Comparison of ENCODE assay signal across 10 cellular contexts in the genomic region with DNA sequence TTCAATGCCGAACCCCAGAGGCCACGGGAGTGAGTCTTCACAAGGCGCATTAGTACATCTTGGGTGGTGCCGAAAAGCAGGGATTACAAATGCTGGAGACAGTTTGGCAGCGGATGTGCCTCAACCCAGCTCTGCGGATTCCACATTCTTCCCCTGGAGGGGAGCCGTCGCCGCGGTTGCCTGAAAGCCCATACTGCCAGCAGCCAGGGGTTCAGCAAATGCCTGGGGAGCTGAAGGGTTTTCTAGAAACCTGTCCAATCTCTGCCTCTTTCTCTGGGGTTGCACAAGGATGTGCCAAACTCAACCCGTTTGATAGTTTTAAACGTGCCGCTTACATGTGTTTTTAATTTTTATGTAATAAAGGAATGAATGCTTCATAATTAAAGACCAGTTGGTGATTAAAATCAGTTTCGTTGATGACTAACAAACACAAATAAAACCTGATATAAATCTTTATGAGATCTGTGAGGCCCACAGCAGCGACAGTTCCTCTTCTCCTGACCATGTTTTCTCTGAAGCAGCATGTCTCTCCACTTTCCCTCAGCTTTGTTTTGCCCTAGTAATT.
DNase-seq lines count a peak whose midpoint lies in the region; ATAC-seq, FAIRE-seq and TF ChIP-seq lines count a peak whose summit lies in the region.
"Had no signal": no experiment of that assay in that cellular context is flagged by ENCODE, and none has a peak within 500 bp of the region (broad histone marks: within the 10 kb centered on the region; RNA-seq: fewer than 3 reads in every experiment).

No MANE protein-coding gene starts in this region.

- H2BK120ac ChIP-seq in mesenchymal stem cell (ENCODE audit: low read depth, low read length): no peak overlapping the region

- H2AK5ac ChIP-seq in mesenchymal stem cell (ENCODE audit: low read length, severe bottlenecking): no peak overlapping the region

- H3K4ac ChIP-seq in mesenchymal stem cell (ENCODE audit: low read depth in 1 of 2, low read length in 2 of 2): no peak overlapping the region

- H4K91ac ChIP-seq in mesenchymal stem cell (ENCODE audit: low read length): no peak overlapping the region

- H4K8ac ChIP-seq in mesenchymal stem cell (ENCODE audit: low read length): peak overlapping the region; percentile 67

- H2BK12ac ChIP-seq in mesenchymal stem cell (ENCODE audit: low read length in 2 of 2): peak overlapping the region in 1 of 2 experiments; percentile 44

- peak overlapping the region; percentile 86 for H3K9ac ChIP-seq in mesenchymal stem cell (ENCODE audit: low read length)

- WGBS in mesenchymal stem cell: 32% methylated on average over 15 of the region's 15 CpGs

- no peaks in the 10 kb centered on the region for H3K27me3 ChIP-seq in A673 (replicated peaks; ENCODE audit: insufficient read depth, low read depth, low read length, poor library complexity)
- H3K27me3 ChIP-seq in mesenchymal stem cell (ENCODE audit: control insufficient read depth in 1 of 2, insufficient read depth in 1 of 2, low read length in 2 of 2): no peaks in the 10 kb centered on the region

- H3K4me2 ChIP-seq in mesenchymal stem cell (ENCODE audit: low read length, poor library complexity, severe bottlenecking): peak overlapping the region; percentile 10

- H3K9me3 ChIP-seq in A673 (ENCODE audit: low read depth, low read length, poor library complexity, severe bottlenecking) (peaks cover 11% of the 10 kb centered on the region), mesenchymal stem cell (ENCODE audit: control insufficient read depth, low read length) (peaks cover 15% of the 10 kb centered on the region)

- POLR2A ChIA-PET in A673 (lab: Charles Lee; ENCODE audit: low non-redundant PET): interaction anchor here (0.6 to 1.1 kb wide), 2 partner anchors 11 to 335 kb away, joined by 3 to 4 read pairs; no protein-coding TSS in a partner anchor

- intact Hi-C loops in A673 (cut with micrococcal nuclease; ENCODE audit: unreplicated experiment): no loop called here

- H3K36me3 ChIP-seq in A673 (ENCODE audit: insufficient read depth, low read length, poor library complexity, severe bottlenecking) (no peaks in the 10 kb centered on the region), mesenchymal stem cell (ENCODE audit: control insufficient read depth in 1 of 2, insufficient read depth in 2 of 2, low read depth in 1 of 2, low read length in 2 of 2) (peaks cover 0 to 8% of the 10 kb centered on the region in 2 experiments)

- H2AFZ ChIP-seq in mesenchymal stem cell (ENCODE audit: low read depth, low read length): no peak overlapping the region

- peak; percentile 92 for DNase-seq in A673 (ENCODE audit: low spot score)
- DNase-seq in LNCaP clone FGC (ENCODE audit: low read depth): peak; percentile 13
- DNase-seq in mesenchymal stem cell: peak; percentile 62
- no peak for DNase-seq in stimulated activated CD4-positive, alpha-beta T cell treated with anti-CD3 and anti-CD28 coated beads, Interleukin-4, amount 100 ng/mL, for 24 hours
- DNase-seq in NCI-H146 treated with DMSO at 0.1 percent for 48 hours (lab: John Stamatoyannopoulos, UW; ENCODE audit: unreplicated experiment): no peak
- no peak for DNase-seq in mucosa of gallbladder (ENCODE audit: low spot score)
- DNase-seq: CD4-positive, alpha-beta T cell; NCI-H2029 treated with DMSO at 0.1 percent for 48 hours had no signal

- CTCF ChIA-PET in A673 (lab: Charles Lee): no interaction called here

- no TSS peak for BruUV-seq in A673 (replicated peaks; lab: Mats Ljungman, UMichigan)

- FAIRE-seq in endometrium (lab: Jason Lieb, UNC): peak; percentile 93

- no peak overlapping the region for H3K23ac ChIP-seq in mesenchymal stem cell (ENCODE audit: low read length in 2 of 2)

- peaks cover 31% of the 10 kb centered on the region for H3K4me1 ChIP-seq in A673 (ENCODE audit: insufficient read depth, low read length, poor library complexity, severe bottlenecking)
- peaks cover 9% of the 10 kb centered on the region for H3K4me1 ChIP-seq in mesenchymal stem cell (ENCODE audit: control insufficient read depth, insufficient read depth, low read depth, low read length)

- H3K14ac ChIP-seq in mesenchymal stem cell (ENCODE audit: low read length in 2 of 2): no peak overlapping the region

- H3K79me1 ChIP-seq in mesenchymal stem cell (replicated peaks; ENCODE audit: low read length, poor library complexity, severe bottlenecking): peaks cover 3% of the 10 kb centered on the region

- H3K18ac ChIP-seq in mesenchymal stem cell (ENCODE audit: low read depth in 1 of 2, low read length in 2 of 2): peak overlapping the region in 1 of 2 experiments; percentile 88

- peak overlapping the region; percentile 76 for H2BK5ac ChIP-seq in mesenchymal stem cell (ENCODE audit: low read depth, low read length, poor library complexity, severe bottlenecking)

- peak overlapping the region; percentile 78 for H3K27ac ChIP-seq in A673 (ENCODE audit: low read depth, low read length, poor library complexity, severe bottlenecking)
- H3K27ac ChIP-seq in mesenchymal stem cell (ENCODE audit: low read length, poor library complexity, severe bottlenecking): peak overlapping the region; percentile 97

- H2BK15ac ChIP-seq in mesenchymal stem cell (ENCODE audit: low read depth, poor library complexity, severe bottlenecking): no peak overlapping the region

- TF ChIP-seq CTCF in A673 (conservative IDR thresholded peaks at IDR 0.05; ENCODE audit: low read depth, low read length) (peak; percentile 40), LNCaP clone FGC (IDR thresholded peaks at IDR 0.05; ENCODE audit: control insufficient read depth, extremely low read depth, insufficient read depth) (no peak)

- H3K4me3 ChIP-seq in A673 (ENCODE audit: low read depth, low read length, poor library complexity, severe bottlenecking): peak overlapping the region; percentile 11
- H3K4me3 ChIP-seq in LNCaP clone FGC (ENCODE audit: low read depth, low read length): no peak overlapping the region
- H3K4me3 ChIP-seq in mesenchymal stem cell (ENCODE audit: insufficient read depth in 1 of 2, low read depth in 1 of 2, low read length in 2 of 2): peak overlapping the region in 1 of 2 experiments; percentile 34

- ATAC-seq in HG02870 (IDR thresholded peaks at IDR 0.05; ENCODE audit: unreplicated experiment): no peak

Comparison
In these comparisons a context has a peak if more than half of its experiments do, and no peak if none do; other contexts are left out.
1. DNase-seq: peak in A673 (single experiment), LNCaP clone FGC (single experiment) and mesenchymal stem cell (single experiment); none in stimulated activated CD4-positive, alpha-beta T cell treated with anti-CD3 and anti-CD28 coated beads, Interleukin-4, amount 100 ng/mL, for 24 hours (single experiment), NCI-H146 treated with DMSO at 0.1 percent for 48 hours (single experiment) and mucosa of gallbladder (single experiment).